Comparison of ENCODE assay signal across 8 cellular contexts in the genomic region with DNA sequence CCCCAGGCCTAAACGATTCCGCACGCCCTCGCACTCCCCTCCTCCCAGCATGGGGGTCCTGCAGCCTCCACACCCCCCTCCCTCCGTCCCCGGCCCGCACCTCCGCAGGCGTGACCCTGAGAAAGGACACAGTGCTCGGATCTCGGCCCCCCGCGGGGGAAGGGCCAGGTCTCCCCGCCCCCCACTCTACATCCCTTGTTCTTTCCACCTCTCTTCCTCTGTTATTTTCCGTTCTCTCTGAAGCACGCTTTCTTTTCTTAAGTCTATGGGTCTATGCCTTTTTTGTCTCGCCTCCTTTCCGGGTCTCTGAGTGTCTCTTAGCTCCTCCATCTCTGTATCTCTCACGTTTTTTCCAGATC. TPM values are rescaled to one million over a fixed set of nuclear protein-coding genes. Genes with fewer than 3 reads are reported as not detected.
DNase-seq lines count a peak whose midpoint lies in the region; ATAC-seq and TF ChIP-seq lines count a peak whose summit lies in the region.

No MANE protein-coding gene starts in this region.

- H3K79me2 ChIP-seq in hepatocyte: no peaks in the 10 kb centered on the region
- no peaks in the 10 kb centered on the region for H3K79me2 ChIP-seq in smooth muscle cell (ENCODE audit: low read depth)

- H3K9ac ChIP-seq in HUES48 (ENCODE audit: low read depth, low read length): no peak overlapping the region
- no peak overlapping the region for H3K9ac ChIP-seq in smooth muscle cell (ENCODE audit: low read depth)

- peaks cover 46% of the 10 kb centered on the region for H3K4me1 Mint-ChIP-seq in CD8-positive, alpha-beta T cell (ENCODE audit: low read depth)
- peaks cover 43% of the 10 kb centered on the region for H3K4me1 Mint-ChIP-seq in activated T-helper 17 cell treated with anti-CD3 and anti-CD28 coated beads, Interleukin-2, amount 50 U/mL, for 72 hours

- ATAC-seq in CD8-positive, alpha-beta T cell: peak; percentile 5
- ATAC-seq in activated T-helper 17 cell treated with anti-CD3 and anti-CD28 coated beads, Interleukin-2, amount 50 U/mL, for 72 hours (replicated peaks): peak; percentile 10
- ATAC-seq in HG02798 (IDR thresholded peaks at IDR 0.05; ENCODE audit: poor library complexity, unreplicated experiment) (no peak), GM21360 (IDR thresholded peaks at IDR 0.05; ENCODE audit: unreplicated experiment) (no peak)

- H3K27ac Mint-ChIP-seq in CD8-positive, alpha-beta T cell: peak overlapping the region; percentile 70
- H3K27ac Mint-ChIP-seq in activated T-helper 17 cell treated with anti-CD3 and anti-CD28 coated beads, Interleukin-2, amount 50 U/mL, for 72 hours: peak overlapping the region; percentile 99

- H3K9me2 ChIP-seq in hepatocyte (replicated peaks; ENCODE audit: insufficient read depth): no peaks in the 10 kb centered on the region

- POLR2A ChIA-PET in CD8-positive, alpha-beta T cell (lab: Charles Lee): interaction anchor here (1.1 to 2.5 kb wide), 4 partner anchors 33 to 95 kb away, joined by 3 to 6 read pairs (median 5); no protein-coding TSS in a partner anchor

- peaks cover 13% of the 10 kb centered on the region for H3K27me3 Mint-ChIP-seq in CD8-positive, alpha-beta T cell (ENCODE audit: low read depth)
- H3K27me3 Mint-ChIP-seq in activated T-helper 17 cell treated with anti-CD3 and anti-CD28 coated beads, Interleukin-2, amount 50 U/mL, for 72 hours: peaks cover 27% of the 10 kb centered on the region

- no peaks in the 10 kb centered on the region for H3K36me3 ChIP-seq in CD8-positive, alpha-beta T cell (ENCODE audit: insufficient read depth, low read length)
- no peaks in the 10 kb centered on the region for H3K36me3 ChIP-seq in HUES48 (ENCODE audit: control insufficient read depth, insufficient read depth, low read length)
- no peaks in the 10 kb centered on the region for H3K36me3 ChIP-seq in hepatocyte (replicated peaks; ENCODE audit: insufficient read depth, low read depth)
- H3K36me3 ChIP-seq in smooth muscle cell (ENCODE audit: low read depth): no peaks in the 10 kb centered on the region

- H3K9me3 ChIP-seq in CD8-positive, alpha-beta T cell (ENCODE audit: low read length): no peaks in the 10 kb centered on the region
- H3K9me3 ChIP-seq in HUES48 (ENCODE audit: control insufficient read depth, insufficient read depth, low read length) (no peaks in the 10 kb centered on the region), hepatocyte (ENCODE audit: low read depth) (no peaks in the 10 kb centered on the region), smooth muscle cell (replicated peaks; ENCODE audit: low read depth) (no peaks in the 10 kb centered on the region)

- no peaks in the 10 kb centered on the region for H3K27me3 ChIP-seq in CD8-positive, alpha-beta T cell (ENCODE audit: insufficient read depth, low read length)
- H3K27me3 ChIP-seq in HUES48 (ENCODE audit: control insufficient read depth, insufficient read depth, low read length) (peaks cover 60% of the 10 kb centered on the region), hepatocyte (peaks cover 29% of the 10 kb centered on the region), smooth muscle cell (ENCODE audit: low read depth) (peaks cover 36% of the 10 kb centered on the region)

- H3K4me3 ChIP-seq in CD8-positive, alpha-beta T cell (ENCODE audit: low read depth, low read length): peak overlapping the region; percentile 93
- H3K4me3 ChIP-seq in HUES48 (ENCODE audit: low read depth, low read length) (peak overlapping the region; percentile 88), hepatocyte (peak overlapping the region; percentile 90), smooth muscle cell (peak overlapping the region; percentile 59)

- CTCF ChIA-PET in CD8-positive, alpha-beta T cell (lab: Charles Lee): interaction anchor here (1.2 to 1.7 kb wide), 2 partner anchors 8 to 13 kb away, joined by 4 to 8 read pairs; partner anchors contain the start of gene ALOXE3

- no peaks in the 10 kb centered on the region for H4K20me1 ChIP-seq in hepatocyte (ENCODE audit: insufficient read depth, poor library complexity, severe bottlenecking)
- peaks cover 2% of the 10 kb centered on the region for H4K20me1 ChIP-seq in smooth muscle cell (ENCODE audit: low read depth)

- TF ChIP-seq CTCF in CD8-positive, alpha-beta T cell (IDR thresholded peaks at IDR 0.05): no peak
- no peak for TF ChIP-seq CTCF in hepatocyte (IDR thresholded peaks at IDR 0.05; ENCODE audit: poor library complexity)
- TF ChIP-seq CTCF in smooth muscle cell (IDR thresholded peaks at IDR 0.05; ENCODE audit: borderline replicate concordance, insufficient read depth, poor library complexity, severe bottlenecking): no peak

- peak overlapping the region; percentile 35 for H3K27ac ChIP-seq in CD8-positive, alpha-beta T cell (ENCODE audit: low read depth, low read length)
- H3K27ac ChIP-seq in HUES48 (ENCODE audit: low read depth, low read length) (no peak overlapping the region), hepatocyte (peak overlapping the region; percentile 10), smooth muscle cell (ENCODE audit: low read depth) (no peak overlapping the region)

- intact Hi-C loops in CD8-positive, alpha-beta T cell (cut with DNase I, micrococcal nuclease): loop anchor here (1.0 to 10.0 kb wide), 2 partner anchors 12 to 259 kb away; partner anchors contain the start of gene RPL26 (in 1 of the 2)

- H3K36me3 Mint-ChIP-seq in CD8-positive, alpha-beta T cell: peaks cover 6% of the 10 kb centered on the region
- H3K36me3 Mint-ChIP-seq in activated T-helper 17 cell treated with anti-CD3 and anti-CD28 coated beads, Interleukin-2, amount 50 U/mL, for 72 hours (ENCODE audit: low read depth): peaks cover 39% of the 10 kb centered on the region

- peak overlapping the region; percentile 91 for H3K4me3 Mint-ChIP-seq in CD8-positive, alpha-beta T cell
- H3K4me3 Mint-ChIP-seq in activated T-helper 17 cell treated with anti-CD3 and anti-CD28 coated beads, Interleukin-2, amount 50 U/mL, for 72 hours: peak overlapping the region; percentile 95

- under 1% methylated on average over 16 of the region's 19 CpGs for WGBS in hepatocyte (ENCODE audit: low lambda C conversion rate, missing lambda C conversion rate)
- WGBS in smooth muscle cell (ENCODE audit: low lambda C conversion rate): under 1% methylated on average over 12 of the region's 19 CpGs

- H3K4me2 ChIP-seq in hepatocyte (peak overlapping the region; percentile 88), smooth muscle cell (peak overlapping the region; percentile 89)

- peaks cover 11% of the 10 kb centered on the region for H3F3A ChIP-seq in smooth muscle cell (ENCODE audit: low read depth)

- H3K4me1 ChIP-seq in CD8-positive, alpha-beta T cell (ENCODE audit: insufficient read depth, low read length): peaks cover 47% of the 10 kb centered on the region
- peaks cover 23% of the 10 kb centered on the region for H3K4me1 ChIP-seq in HUES48 (ENCODE audit: control insufficient read depth, insufficient read depth, low read length)
- peaks cover 35% of the 10 kb centered on the region for H3K4me1 ChIP-seq in hepatocyte (ENCODE audit: insufficient read depth)
- H3K4me1 ChIP-seq in smooth muscle cell (ENCODE audit: low read depth): peaks cover 22% of the 10 kb centered on the region

- H3K9me3 Mint-ChIP-seq in CD8-positive, alpha-beta T cell: no peaks in the 10 kb centered on the region
- no peaks in the 10 kb centered on the region for H3K9me3 Mint-ChIP-seq in activated T-helper 17 cell treated with anti-CD3 and anti-CD28 coated beads, Interleukin-2, amount 50 U/mL, for 72 hours

- peak in 2 of 7 experiments; percentile 21 to 39 for DNase-seq in CD8-positive, alpha-beta T cell
- DNase-seq in hepatocyte (ENCODE audit: low spot score): peak; percentile 28
- DNase-seq in smooth muscle cell (lab: John Stamatoyannopoulos, UW; ENCODE audit: unreplicated experiment): no peak
- no peak for DNase-seq in 8988T

- H2AFZ ChIP-seq in hepatocyte: peak overlapping the region; percentile 63
- peak overlapping the region; percentile 95 for H2AFZ ChIP-seq in smooth muscle cell (ENCODE audit: low read depth)

RNA-seq across cellular contexts. Expression of gene HES7, which starts 2.0 kb away (rescaled TPM):
- total RNA-seq in CD8-positive, alpha-beta T cell: under 1 TPM; 0.30 to 0.92 TPM
- 10 to 100 TPM in 1 of 2 donors, 1 to 10 TPM in 1; 2.9 to 10.0 TPM for total RNA-seq in activated T-helper 17 cell treated with anti-CD3 and anti-CD28 coated beads, Interleukin-2, amount 50 U/mL, for 72 hours
- total RNA-seq in hepatocyte (not detected in 2 replicates), smooth muscle cell (not detected in 2 replicates)
- polyA plus RNA-seq in hepatocyte (not detected in 2 replicates), smooth muscle cell (not detected in 2 replicates)

RNA-seq across cellular contexts. Expression of gene ALOXE3, which starts 7.6 kb away (rescaled TPM):
- under 1 TPM; 0.11 to 0.33 TPM for total RNA-seq in CD8-positive, alpha-beta T cell
- total RNA-seq in activated T-helper 17 cell treated with anti-CD3 and anti-CD28 coated beads, Interleukin-2, amount 50 U/mL, for 72 hours: 1 to 10 TPM in 1 of 2 donors, under 1 TPM in 1; 0.13 to 1.3 TPM
- total RNA-seq in hepatocyte: 0.48 and 0.77 TPM in 2 replicates
- 1.5 and 2.6 TPM in 2 replicates for polyA plus RNA-seq in hepatocyte
- 1.1 and 1.7 TPM in 2 replicates for total RNA-seq in smooth muscle cell
- 0.25 and 2.3 TPM in 2 replicates for polyA plus RNA-seq in smooth muscle cell

RNA-seq across cellular contexts. Expression of gene PER1, which starts 26.3 kb away (rescaled TPM):
- 1,000 to 10,000 TPM; 1,922 to 1,926 TPM for total RNA-seq in CD8-positive, alpha-beta T cell
- total RNA-seq in activated T-helper 17 cell treated with anti-CD3 and anti-CD28 coated beads, Interleukin-2, amount 50 U/mL, for 72 hours: 100 to 1,000 TPM in 1 of 2 donors, 10 to 100 TPM in 1; 52.0 to 269 TPM
- 35.3 and 36.5 TPM in 2 replicates for total RNA-seq in hepatocyte
- 107 and 143 TPM in 2 replicates for polyA plus RNA-seq in hepatocyte
- 25.8 and 29.0 TPM in 2 replicates for total RNA-seq in smooth muscle cell
- 55.2 and 85.9 TPM in 2 replicates for polyA plus RNA-seq in smooth muscle cell

RNA-seq across cellular contexts. Expression of gene VAMP2, which starts 36.8 kb away (rescaled TPM):
- total RNA-seq in CD8-positive, alpha-beta T cell: 100 to 1,000 TPM; 302 to 303 TPM
- total RNA-seq in activated T-helper 17 cell treated with anti-CD3 and anti-CD28 coated beads, Interleukin-2, amount 50 U/mL, for 72 hours: 10 to 100 TPM; 41.7 to 66.2 TPM
- total RNA-seq in hepatocyte (8.2 and 8.5 TPM in 2 replicates), smooth muscle cell (5.7 and 8.1 TPM in 2 replicates)
- polyA plus RNA-seq in hepatocyte (44.6 and 85.7 TPM in 2 replicates), smooth muscle cell (20.1 and 28.9 TPM in 2 replicates)

RNA-seq across cellular contexts. Expression of gene ALOX12B, which starts 38.4 kb away (rescaled TPM):
- under 1 TPM in 1 of 2 experiments, not detected in 1; 0.68 TPM for total RNA-seq in CD8-positive, alpha-beta T cell
- total RNA-seq in activated T-helper 17 cell treated with anti-CD3 and anti-CD28 coated beads, Interleukin-2, amount 50 U/mL, for 72 hours: 1 to 10 TPM; 1.1 to 6.2 TPM
- 0.52 and 2.0 TPM in 2 replicates for total RNA-seq in hepatocyte
- polyA plus RNA-seq in hepatocyte: 0.22 and 1.8 TPM in 2 replicates
- total RNA-seq in smooth muscle cell: 4.7 and 4.9 TPM in 2 replicates
- polyA plus RNA-seq in smooth muscle cell: 3.0 and 3.7 TPM in 2 replicates

Comparison
In these comparisons a context has a peak if more than half of its experiments do, and no peak if none do; other contexts are left out.
1. ATAC-seq: peak in CD8-positive, alpha-beta T cell (single experiment) and activated T-helper 17 cell treated with anti-CD3 and anti-CD28 coated beads, Interleukin-2, amount 50 U/mL, for 72 hours (single experiment); none in HG02798 (single experiment) and GM21360 (single experiment).
2. H3K27ac ChIP-seq: peak in CD8-positive, alpha-beta T cell (single experiment) and hepatocyte (single experiment); none in HUES48 (single experiment) and smooth muscle cell (single experiment).
3. RNA of gene PER1, which starts 26.3 kb away (total RNA-seq): 1,922 to 1,926 TPM in CD8-positive, alpha-beta T cell; 52.0 to 269 TPM in activated T-helper 17 cell treated with anti-CD3 and anti-CD28 coated beads, Interleukin-2, amount 50 U/mL, for 72 hours, 35.3 to 36.5 TPM in hepatocyte and 25.8 to 29.0 TPM in smooth muscle cell; every median in the first group is over 4 times any median in the second.
4. Peak in every context shown above with its lines, with median percentiles within 50 percentile points of each other: H3K4me3 ChIP-seq.